ENCODE assay signal across 31 cellular contexts in genomic region chr18:76145506-76145905, GRCh38.
"Had no signal": no experiment of that assay in that cellular context is flagged by ENCODE, and none has a peak within 500 bp of the region (broad histone marks: within the 10 kb centered on the region; RNA-seq: fewer than 3 reads in every experiment).

No MANE protein-coding gene starts in this region.

- H3K4me3 ChIP-seq: adrenal gland, body of pancreas, esophagus squamous epithelium, gastroesophageal sphincter had no signal

- H3K27ac ChIP-seq: adrenal gland, body of pancreas, epithelial cell of prostate, esophagus squamous epithelium, gastroesophageal sphincter had no signal

- H3K27me3 Mint-ChIP-seq: activated CD4-positive, alpha-beta memory T cell treated with anti-CD3 and anti-CD28 coated beads for 36 hours; activated CD4-positive, alpha-beta T cell treated with anti-CD3 and anti-CD28 coated beads for 36 hours; activated CD8-positive, alpha-beta memory T cell treated with anti-CD3 and anti-CD28 coated beads, Interleukin-2, amount 10 ng/mL, durations not matched to agents 7 days and 5 days; effector memory CD8-positive, alpha-beta T cell had no signal

- H3K36me3 ChIP-seq: adrenal gland, esophagus squamous epithelium, gastroesophageal sphincter had no signal

- H3K9me3 Mint-ChIP-seq: activated CD4-positive, alpha-beta T cell treated with anti-CD3 and anti-CD28 coated beads, Interleukin-2, amount 10 ng/mL, durations not matched to agents 24 days and 14 days; activated naive CD4-positive, alpha-beta T cell treated with anti-CD3 and anti-CD28 coated beads for 36 hours; activated naive CD4-positive, alpha-beta T cell treated with anti-CD3 and anti-CD28 coated beads, Interleukin-2, amount 50 U/mL, for 24 hours; activated naive CD8-positive, alpha-beta T cell treated with anti-CD3 and anti-CD28 coated beads for 36 hours; activated T-cell treated with anti-CD3 and anti-CD28 coated beads, Interleukin-2, amount 50 U/mL, for 72 hours; effector memory CD8-positive, alpha-beta T cell had no signal

- DNase-seq: activated CD4-positive, alpha-beta memory T cell treated with anti-CD3 and anti-CD28 coated beads for 36 hours; activated CD4-positive, alpha-beta T cell treated with anti-CD3 and anti-CD28 coated beads for 36 hours; activated CD4-positive, alpha-beta T cell treated with anti-CD3 and anti-CD28 coated beads, Interleukin-2, amount 10 ng/mL, durations not matched to agents 24 days and 14 days; activated CD4-positive, CD25-positive, alpha-beta regulatory T cell; activated CD4-positive, CD25-positive, alpha-beta regulatory T cell treated with anti-CD3 and anti-CD28 coated beads, Interleukin-2, amount 50 U/mL, for 72 hours; activated CD8-positive, alpha-beta memory T cell treated with anti-CD3 and anti-CD28 coated beads, Interleukin-2, amount 10 ng/mL, durations not matched to agents 7 days and 5 days; activated CD8-positive, alpha-beta memory T cell treated with anti-CD3 and anti-CD28 coated beads, Interleukin-2, amount 50 U/mL, for 4 hours; activated CD8-positive, alpha-beta T cell treated with anti-CD3 and anti-CD28 coated beads, Interleukin-2, amount 10 ng/mL, durations not matched to agents 7 days and 5 days; activated effector memory CD4-positive, alpha-beta T cell treated with Interleukin-2 at 50 U/mL for 16 hours; activated naive CD4-positive, alpha-beta T cell treated with anti-CD3 and anti-CD28 coated beads for 36 hours; activated naive CD8-positive, alpha-beta T cell treated with anti-CD3 and anti-CD28 coated beads for 36 hours; activated naive CD8-positive, alpha-beta T cell treated with anti-CD3 and anti-CD28 coated beads, Interleukin-2, amount 50 U/mL, for 24 hours; activated T-cell treated with anti-CD3 and anti-CD28 coated beads, Interleukin-2, amount 50 U/mL, for 1 hour; activated T-cell treated with anti-CD3 and anti-CD28 coated beads, Interleukin-2, amount 50 U/mL, for 72 hours; adrenal gland; amygdala; aorta; body of pancreas; caudate nucleus; cortex of kidney; dermis blood vessel endothelial cell; effector CD4-positive, alpha-beta T cell; effector memory CD8-positive, alpha-beta T cell; esophagus squamous epithelium; foreskin melanocyte; head of caudate nucleus; T-helper 1 cell; T-helper 17 cell had no signal

- ATAC-seq: activated CD4-positive, alpha-beta T cell treated with anti-CD3 and anti-CD28 coated beads for 36 hours; activated CD8-positive, alpha-beta memory T cell treated with anti-CD3 and anti-CD28 coated beads, Interleukin-2, amount 10 ng/mL, durations not matched to agents 7 days and 5 days; activated CD8-positive, alpha-beta T cell treated with anti-CD3 and anti-CD28 coated beads, Interleukin-2, amount 10 ng/mL, durations not matched to agents 7 days and 5 days; activated naive CD8-positive, alpha-beta T cell treated with anti-CD3 and anti-CD28 coated beads, Interleukin-2, amount 50 U/mL, for 24 hours; activated T-cell treated with anti-CD3 and anti-CD28 coated beads, Interleukin-2, amount 50 U/mL, for 72 hours; body of pancreas; effector memory CD8-positive, alpha-beta T cell; gastroesophageal sphincter; T-helper 17 cell had no signal

- H3K27me3 ChIP-seq: adrenal gland, body of pancreas, esophagus squamous epithelium, gastroesophageal sphincter had no signal

- H3K4me1 Mint-ChIP-seq: activated CD4-positive, alpha-beta T cell treated with anti-CD3 and anti-CD28 coated beads for 36 hours; activated CD4-positive, alpha-beta T cell treated with anti-CD3 and anti-CD28 coated beads, Interleukin-2, amount 10 ng/mL, durations not matched to agents 24 days and 14 days; activated CD8-positive, alpha-beta memory T cell treated with anti-CD3 and anti-CD28 coated beads, Interleukin-2, amount 10 ng/mL, durations not matched to agents 7 days and 5 days; activated naive CD4-positive, alpha-beta T cell treated with anti-CD3 and anti-CD28 coated beads, Interleukin-2, amount 50 U/mL, for 24 hours; activated naive CD8-positive, alpha-beta T cell treated with anti-CD3 and anti-CD28 coated beads for 36 hours; activated naive CD8-positive, alpha-beta T cell treated with anti-CD3 and anti-CD28 coated beads, Interleukin-2, amount 50 U/mL, for 24 hours; T-helper 17 cell had no signal

- H3K27ac Mint-ChIP-seq: activated CD4-positive, alpha-beta memory T cell treated with anti-CD3 and anti-CD28 coated beads for 36 hours; activated CD4-positive, alpha-beta T cell treated with anti-CD3 and anti-CD28 coated beads for 36 hours; activated CD4-positive, alpha-beta T cell treated with anti-CD3 and anti-CD28 coated beads, Interleukin-2, amount 10 ng/mL, durations not matched to agents 24 days and 14 days; activated CD8-positive, alpha-beta memory T cell treated with anti-CD3 and anti-CD28 coated beads, Interleukin-2, amount 10 ng/mL, durations not matched to agents 7 days and 5 days; activated CD8-positive, alpha-beta T cell treated with anti-CD3 and anti-CD28 coated beads, Interleukin-2, amount 10 ng/mL, durations not matched to agents 7 days and 5 days; activated naive CD4-positive, alpha-beta T cell treated with anti-CD3 and anti-CD28 coated beads for 36 hours; activated naive CD4-positive, alpha-beta T cell treated with anti-CD3 and anti-CD28 coated beads, Interleukin-2, amount 50 U/mL, for 24 hours; activated naive CD8-positive, alpha-beta T cell treated with anti-CD3 and anti-CD28 coated beads for 36 hours; activated naive CD8-positive, alpha-beta T cell treated with anti-CD3 and anti-CD28 coated beads, Interleukin-2, amount 50 U/mL, for 24 hours; activated T-cell treated with anti-CD3 and anti-CD28 coated beads, Interleukin-2, amount 50 U/mL, for 72 hours; effector memory CD8-positive, alpha-beta T cell; T-helper 17 cell had no signal

- H3K36me3 Mint-ChIP-seq: activated CD4-positive, alpha-beta memory T cell treated with anti-CD3 and anti-CD28 coated beads for 36 hours; activated CD8-positive, alpha-beta memory T cell treated with anti-CD3 and anti-CD28 coated beads, Interleukin-2, amount 10 ng/mL, durations not matched to agents 7 days and 5 days; activated naive CD4-positive, alpha-beta T cell treated with anti-CD3 and anti-CD28 coated beads, Interleukin-2, amount 50 U/mL, for 24 hours; activated naive CD8-positive, alpha-beta T cell treated with anti-CD3 and anti-CD28 coated beads for 36 hours had no signal

- H3K4me1 ChIP-seq: adrenal gland, body of pancreas, esophagus squamous epithelium, gastroesophageal sphincter had no signal

- H3K9me3 ChIP-seq: adrenal gland, body of pancreas, esophagus squamous epithelium, gastroesophageal sphincter had no signal

- H3K4me3 Mint-ChIP-seq: activated CD4-positive, alpha-beta memory T cell treated with anti-CD3 and anti-CD28 coated beads for 36 hours; activated CD4-positive, alpha-beta T cell treated with anti-CD3 and anti-CD28 coated beads for 36 hours; activated CD4-positive, alpha-beta T cell treated with anti-CD3 and anti-CD28 coated beads, Interleukin-2, amount 10 ng/mL, durations not matched to agents 24 days and 14 days; activated CD8-positive, alpha-beta memory T cell treated with anti-CD3 and anti-CD28 coated beads, Interleukin-2, amount 10 ng/mL, durations not matched to agents 7 days and 5 days; activated CD8-positive, alpha-beta T cell treated with anti-CD3 and anti-CD28 coated beads, Interleukin-2, amount 10 ng/mL, durations not matched to agents 7 days and 5 days; activated naive CD4-positive, alpha-beta T cell treated with anti-CD3 and anti-CD28 coated beads for 36 hours; activated naive CD4-positive, alpha-beta T cell treated with anti-CD3 and anti-CD28 coated beads, Interleukin-2, amount 50 U/mL, for 24 hours; activated naive CD8-positive, alpha-beta T cell treated with anti-CD3 and anti-CD28 coated beads for 36 hours; activated naive CD8-positive, alpha-beta T cell treated with anti-CD3 and anti-CD28 coated beads, Interleukin-2, amount 50 U/mL, for 24 hours; activated T-cell treated with anti-CD3 and anti-CD28 coated beads, Interleukin-2, amount 50 U/mL, for 72 hours; effector memory CD8-positive, alpha-beta T cell; T-helper 17 cell had no signal
